ENCODE assay signal across 11 cellular contexts in the genomic region with DNA sequence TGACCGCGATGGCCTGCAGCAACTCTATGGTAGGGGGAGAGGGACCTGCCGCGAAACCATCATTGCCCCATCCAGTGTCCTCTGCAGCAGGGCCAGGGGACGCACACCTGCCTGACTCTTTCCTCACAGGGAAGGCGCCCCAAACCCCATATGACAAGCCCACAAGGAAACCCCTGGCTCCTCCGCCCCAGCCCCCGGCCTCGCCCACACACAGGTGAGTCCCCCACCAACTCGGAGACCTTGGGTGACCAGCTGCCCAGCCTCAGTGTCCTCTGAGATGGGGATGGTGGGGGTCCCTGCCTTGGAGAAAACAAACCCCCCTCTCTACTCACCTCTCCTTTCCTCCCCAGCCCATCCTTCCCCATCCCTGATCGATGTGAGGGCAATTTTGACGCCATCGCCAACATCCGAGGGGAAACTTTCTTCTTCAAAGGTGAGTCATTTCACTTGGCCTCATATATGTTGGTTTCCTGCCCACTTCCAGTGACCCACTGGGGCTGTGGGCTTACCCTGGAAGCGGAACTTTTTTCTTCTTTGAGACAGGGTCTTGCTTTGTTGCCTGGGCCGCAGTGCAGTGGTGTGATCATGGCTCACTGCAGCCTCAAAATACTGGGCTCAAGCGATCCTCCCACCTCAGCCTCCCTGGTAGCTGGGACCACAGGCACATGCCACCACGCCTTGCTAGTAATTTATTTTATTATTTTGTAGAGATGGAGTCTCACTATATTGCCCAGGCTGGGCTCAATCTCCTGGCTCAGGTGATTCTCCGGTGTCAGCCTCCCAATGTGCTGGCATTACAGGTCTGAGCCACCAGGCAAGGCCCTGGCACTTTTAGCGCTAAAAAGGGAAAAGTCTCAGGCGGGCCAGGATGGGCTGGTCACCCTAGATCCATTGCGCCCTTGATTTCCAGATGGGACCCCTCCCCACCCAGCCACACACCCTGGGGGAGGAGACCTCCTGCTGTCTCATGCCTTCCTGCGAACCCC. TPM values are rescaled to one million over a fixed set of nuclear protein-coding genes. Genes with fewer than 3 reads are reported as not detected.
A peak's percentile ranks its signal among the peaks of the same experiment; 100 is the strongest.
DNase-seq lines count a peak whose midpoint lies in the region; ATAC-seq, FAIRE-seq and TF ChIP-seq lines count a peak whose summit lies in the region.
"Had no signal": no experiment of that assay in that cellular context is flagged by ENCODE, and none has a peak within 500 bp of the region (broad histone marks: within the 10 kb centered on the region; RNA-seq: fewer than 3 reads in every experiment).

No MANE protein-coding gene starts in this region.

- CTCF ChIA-PET in A549 (lab: Yijun Ruan, JAX) (interaction anchor here (0.6 to 12.4 kb wide), 21 partner anchors 8 to 762 kb away, joined by 3 to 186 read pairs (median 15); a partner anchor contains a TSS), HEK293T (lab: Yijun Ruan, JAX) (interaction anchor here (1.3 to 2.1 kb wide), 2 partner anchors 26 to 39 kb away, joined by 7 to 14 read pairs; a partner anchor contains a TSS)

- H3K27me3 ChIP-seq in H7 (ENCODE audit: control insufficient read depth, insufficient read depth, low read length) (no peaks in the 10 kb centered on the region), astrocyte (ENCODE audit: insufficient read depth, low read length) (no peaks in the 10 kb centered on the region), mesendoderm (ENCODE audit: insufficient read depth, low read length, poor library complexity) (no peaks in the 10 kb centered on the region)
- H3K27me3 ChIP-seq: gastrocnemius medialis had no signal

- peaks cover 3% of the 10 kb centered on the region for H3K9me3 Mint-ChIP-seq in astrocyte (ENCODE audit: unreplicated experiment)

- H3K27ac ChIP-seq in A549 (no peak overlapping the region; a peak in 1 of 6 replicates), astrocyte (ENCODE audit: low read depth, low read length) (no peak overlapping the region), mesendoderm (ENCODE audit: low read depth, low read length) (no peak overlapping the region)

- TF ChIP-seq CTCF in A549 (IDR thresholded peaks at IDR 0.05), result no peak
- no peak for TF ChIP-seq CTCF in astrocyte (IDR thresholded peaks at IDR 0.05; ENCODE audit: insufficient read depth, low read depth, low read length)

- FAIRE-seq in A549 (lab: Jason Lieb, UNC) (no peak), astrocyte (lab: Jason Lieb, UNC) (no peak)

- no peak overlapping the region for H3K18ac ChIP-seq in mesendoderm (ENCODE audit: low read length)

- H3K36me3 ChIP-seq in H7 (replicated peaks; ENCODE audit: control insufficient read depth, insufficient read depth, low read length) (no peaks in the 10 kb centered on the region), astrocyte (ENCODE audit: insufficient read depth, low read length) (no peaks in the 10 kb centered on the region), mesendoderm (ENCODE audit: control insufficient read depth, insufficient read depth, low read length) (no peaks in the 10 kb centered on the region)
- H3K36me3 ChIP-seq: gastrocnemius medialis had no signal

- no peak overlapping the region for H2AK5ac ChIP-seq in mesendoderm (ENCODE audit: low read length)

- no peak overlapping the region for H2BK15ac ChIP-seq in mesendoderm (replicated peaks; ENCODE audit: low read depth)

- peaks cover 6% of the 10 kb centered on the region for H3K27me3 Mint-ChIP-seq in astrocyte (ENCODE audit: low read depth, unreplicated experiment)

- H3K4me3 Mint-ChIP-seq in astrocyte (ENCODE audit: unreplicated experiment), result peak overlapping the region; percentile 66

- DNase-seq in A549 (ENCODE audit: low read depth in 1 of 2, low spot score in 1 of 2) (no peak), H7 (no peak), astrocyte (ENCODE audit: low read depth) (no peak), mesendoderm (no peak), foreskin melanocyte (no peak), EL (no peak), HEK293T (ENCODE audit: extremely low spot score) (no peak)
- DNase-seq: activated effector memory CD4-positive, alpha-beta T cell treated with Interleukin-2 at 50 U/mL for 16 hours; gastrocnemius medialis had no signal

- no peak for TF ChIP-seq POLR2A in A549 (IDR thresholded peaks at IDR 0.05; ENCODE audit: low read length)

- no peak overlapping the region for H2AFZ ChIP-seq in astrocyte (ENCODE audit: low read depth, low read length)

- H3K4me1 Mint-ChIP-seq in astrocyte (ENCODE audit: low read depth, unreplicated experiment), result no peaks in the 10 kb centered on the region

- no peak for TF ChIP-seq RAD21 in A549 (conservative IDR thresholded peaks at IDR 0.05 in 1 of 2, IDR thresholded peaks at IDR 0.05 in 1 of 2)

- H3K9me3 ChIP-seq in A549 (no peaks in the 10 kb centered on the region), astrocyte (ENCODE audit: insufficient read depth, low read depth, low read length) (no peaks in the 10 kb centered on the region)
- H3K9me3 ChIP-seq: gastrocnemius medialis had no signal

- H2BK5ac ChIP-seq in mesendoderm (ENCODE audit: low read length), result no peak overlapping the region

- H3K4ac ChIP-seq in mesendoderm (ENCODE audit: low read depth, low read length), result no peak overlapping the region

- H3K36me3 Mint-ChIP-seq in astrocyte (ENCODE audit: low read depth, unreplicated experiment), result peaks cover 10% of the 10 kb centered on the region

- no peak for TF ChIP-seq EP300 in A549 (IDR thresholded peaks at IDR 0.05)

- no peaks in the 10 kb centered on the region for H3K79me1 ChIP-seq in mesendoderm (ENCODE audit: low read length)

- H3K56ac ChIP-seq in mesendoderm (ENCODE audit: low read length), result no peak overlapping the region

- no peak overlapping the region for H2BK120ac ChIP-seq in mesendoderm (ENCODE audit: low read depth, low read length)

- H4K20me1 ChIP-seq in astrocyte (ENCODE audit: insufficient read depth, low read length), result peaks cover 3% of the 10 kb centered on the region

- H4K5ac ChIP-seq in mesendoderm (ENCODE audit: low read length), result no peak overlapping the region

- H3K4me2 ChIP-seq in A549 (peak overlapping the region; percentile 92), astrocyte (ENCODE audit: low read length) (peak overlapping the region; percentile 93), mesendoderm (ENCODE audit: low read length) (peak overlapping the region; percentile 64)

- ATAC-seq in A549 (no peak), HG03460 (IDR thresholded peaks at IDR 0.05; ENCODE audit: unreplicated experiment) (no peak)
- ATAC-seq: gastrocnemius medialis had no signal

- no peak overlapping the region for H3K27ac Mint-ChIP-seq in astrocyte (ENCODE audit: unreplicated experiment)

- no peak overlapping the region for H3K23ac ChIP-seq in mesendoderm (ENCODE audit: low read length)

- H4K8ac ChIP-seq in mesendoderm (ENCODE audit: low read depth, low read length), result no peak overlapping the region

- WGBS in A549 (ENCODE audit: missing lambda C conversion rate), result 94% methylated on average over 23 of the region's 23 CpGs
- no CpG with 5 or more reads among the region's 23 CpGs for WGBS in mesendoderm (ENCODE audit: extremely low coverage, insufficient coverage, low lambda C conversion rate)

- H3K79me2 ChIP-seq in astrocyte (ENCODE audit: insufficient read depth, low read length) (no peaks in the 10 kb centered on the region), mesendoderm (ENCODE audit: control insufficient read depth, insufficient read depth, low read length) (no peaks in the 10 kb centered on the region)

- H3K4me1 ChIP-seq in A549 (peaks cover 10% of the 10 kb centered on the region), astrocyte (ENCODE audit: insufficient read depth, low read length) (peaks cover 10% of the 10 kb centered on the region), mesendoderm (ENCODE audit: control insufficient read depth, low read depth, low read length) (no peaks in the 10 kb centered on the region)

- H3K4me3 ChIP-seq in A549 (no peak overlapping the region; the same call in 2 of the 3 replicates), H7 (ENCODE audit: insufficient read depth, low read depth, low read length) (peak overlapping the region; percentile 64; the same call in 1 of the 2 replicates), astrocyte (ENCODE audit: insufficient read depth, low read depth, low read length) (peak overlapping the region; percentile 73), mesendoderm (ENCODE audit: low read length) (no peak overlapping the region)

- no peak overlapping the region for H3K9ac ChIP-seq in astrocyte (ENCODE audit: low read length)
- H3K9ac ChIP-seq in mesendoderm (ENCODE audit: low read length), result no peak overlapping the region

- POLR2A ChIA-PET in A549 (lab: Yijun Ruan, JAX) (interaction anchor here (1.6 kb wide), 1 partner anchor 21 kb away, joined by 3 read pairs; no protein-coding TSS in a partner anchor), HEK293T (lab: Yijun Ruan, JAX) (interaction anchor here (1.0 to 2.6 kb wide), 5 partner anchors 8 to 77 kb away, joined by 3 to 8 read pairs (median 6); a partner anchor contains a TSS)

RNA-seq across cellular contexts. Expression of a gene that starts 8.0 kb away (rescaled TPM):
- polyA plus RNA-seq in A549 (2011; rRNA removed) (8.9 and 12.4 TPM in 2 replicates), A549 (2017; fragmentation: RNase III; extraction: RNeasy Plus Mini Kit Qiagen cat#74134 plus additional on column Dnase treatment) (18.8 to 32.0 TPM (median 20.2 TPM) in 3 replicates)
- 12.0 and 13.2 TPM in 2 replicates for polyA plus RNA-seq in A549 (2012; cell fraction: cytosol; rRNA removed)
- 12.0 and 15.8 TPM in 2 replicates for polyA plus RNA-seq in A549 (2012; cell fraction: nucleus; rRNA removed)
- polyA minus RNA-seq in A549 (2011; rRNA and poly(A)+ RNA removed), result 4.7 and 8.6 TPM in 2 replicates
- total RNA-seq in H7 (2014; rRNA removed; shearing (Covaris generic)), result 7.9 and 9.9 TPM in 2 replicates
- total RNA-seq in astrocyte, result 27.8 and 43.8 TPM in 2 replicates
- 7.4 TPM for polyA plus RNA-seq in mesendoderm (2013, experiment 1 of 2)
- 6.8 TPM for polyA plus RNA-seq in mesendoderm (2013, experiment 2 of 2)
- total RNA-seq: SK-MEL-5 had no signal

RNA-seq across cellular contexts. Expression of a gene that starts 11.1 kb away (rescaled TPM):
- 0.03 and 0.04 TPM in 2 replicates for polyA plus RNA-seq in A549 (2011; rRNA removed)
- 0.24 and 0.31 TPM in 2 replicates for polyA plus RNA-seq in A549 (2012; cell fraction: cytosol; rRNA removed)
- 0.71 and 1.0 TPM in 2 replicates for polyA plus RNA-seq in A549 (2012; cell fraction: nucleus; rRNA removed)
- 0.25 to 0.31 TPM (median 0.25 TPM) in 3 replicates for polyA plus RNA-seq in A549 (2017; fragmentation: RNase III; extraction: RNeasy Plus Mini Kit Qiagen cat#74134 plus additional on column Dnase treatment)
- 0.05 and 0.17 TPM in 2 replicates for polyA minus RNA-seq in A549 (2011; rRNA and poly(A)+ RNA removed)
- total RNA-seq in H7 (2014; rRNA removed; shearing (Covaris generic)), result 18.4 and 18.7 TPM in 2 replicates
- 0.89 and 1.3 TPM in 2 replicates for total RNA-seq in astrocyte
- polyA plus RNA-seq in mesendoderm (2013, experiment 1 of 2), result 8.0 TPM
- 8.0 TPM for polyA plus RNA-seq in mesendoderm (2013, experiment 2 of 2)

RNA-seq across cellular contexts. Expression of a gene that starts 20.7 kb away (rescaled TPM):
- not detected in 2 replicates for polyA plus RNA-seq in A549 (2011; rRNA removed)
- polyA plus RNA-seq in A549 (2012; cell fraction: cytosol; rRNA removed), result 0.03 TPM in 1 of 2 replicates, not detected in the other
- polyA plus RNA-seq in A549 (2012; cell fraction: nucleus; rRNA removed), result 0.04 and 0.06 TPM in 2 replicates
- not detected in 3 replicates for polyA plus RNA-seq in A549 (2017; fragmentation: RNase III; extraction: RNeasy Plus Mini Kit Qiagen cat#74134 plus additional on column Dnase treatment)
- polyA minus RNA-seq in A549 (2011; rRNA and poly(A)+ RNA removed), result not detected in 2 replicates
- 0.69 and 2.0 TPM in 2 replicates for total RNA-seq in H7 (2014; rRNA removed; shearing (Covaris generic))
- total RNA-seq in astrocyte, result 0.16 TPM in 1 of 2 replicates, not detected in the other
- polyA plus RNA-seq in mesendoderm (2013, experiment 1 of 2), result 3.4 TPM
- 3.6 TPM for polyA plus RNA-seq in mesendoderm (2013, experiment 2 of 2)

RNA-seq across cellular contexts. Expression of a gene that starts 33.6 kb away (rescaled TPM):
- polyA plus RNA-seq in A549 (2011; rRNA removed) (31.8 and 32.5 TPM in 2 replicates), A549 (2017; fragmentation: RNase III; extraction: RNeasy Plus Mini Kit Qiagen cat#74134 plus additional on column Dnase treatment) (48.7 to 56.5 TPM (median 53.2 TPM) in 3 replicates)
- 72.2 and 84.2 TPM in 2 replicates for polyA plus RNA-seq in A549 (2012; cell fraction: cytosol; rRNA removed)
- 171 and 186 TPM in 2 replicates for polyA plus RNA-seq in A549 (2012; cell fraction: nucleus; rRNA removed)
- 41.4 and 51.4 TPM in 2 replicates for polyA minus RNA-seq in A549 (2011; rRNA and poly(A)+ RNA removed)
- 69.1 and 81.4 TPM in 2 replicates for total RNA-seq in H7 (2014; rRNA removed; shearing (Covaris generic))
- 17.4 and 22.3 TPM in 2 replicates for total RNA-seq in astrocyte
- 38.1 TPM for polyA plus RNA-seq in mesendoderm (2013, experiment 1 of 2)
- 37.5 TPM for polyA plus RNA-seq in mesendoderm (2013, experiment 2 of 2)

RNA-seq across cellular contexts. Expression of a gene that starts 33.7 kb away (rescaled TPM):
- polyA plus RNA-seq in A549 (2011; rRNA removed), result 46.4 and 60.3 TPM in 2 replicates
- polyA plus RNA-seq in A549 (2012; cell fraction: cytosol; rRNA removed), result 128 and 183 TPM in 2 replicates
- polyA plus RNA-seq in A549 (2012; cell fraction: nucleus; rRNA removed), result 74.6 and 88.1 TPM in 2 replicates
- 131 to 199 TPM (median 179 TPM) in 3 replicates for polyA plus RNA-seq in A549 (2017; fragmentation: RNase III; extraction: RNeasy Plus Mini Kit Qiagen cat#74134 plus additional on column Dnase treatment)
- 39.3 and 47.7 TPM in 2 replicates for polyA minus RNA-seq in A549 (2011; rRNA and poly(A)+ RNA removed)
- total RNA-seq in H7 (2014; rRNA removed; shearing (Covaris generic)), result 114 and 156 TPM in 2 replicates
- 47.0 and 71.6 TPM in 2 replicates for total RNA-seq in astrocyte
- 73.7 TPM for polyA plus RNA-seq in mesendoderm (2013, experiment 1 of 2)
- polyA plus RNA-seq in mesendoderm (2013, experiment 2 of 2), result 75.5 TPM

Comparison
In these comparisons a context has a peak if more than half of its experiments do, and no peak if none do; other contexts are left out.
1. H3K4me3 ChIP-seq: peak in H7 (single experiment) and astrocyte (single experiment); none in A549 (single experiment) and mesendoderm (single experiment).
2. Peak in every context shown above with its lines, with median percentiles within 50 percentile points of each other: H3K4me2 ChIP-seq.